In genomic region chr1:62198781-62199125, GRCh38 we compare ENCODE assay signal across 23 cellular contexts. TPM values are rescaled to one million over a fixed set of nuclear protein-coding genes. Genes with fewer than 3 reads are reported as not detected.
DNase-seq lines count a peak whose midpoint lies in the region; ATAC-seq and TF ChIP-seq lines count a peak whose summit lies in the region.
"Had no signal": no experiment of that assay in that cellular context is flagged by ENCODE, and none has a peak within 500 bp of the region (broad histone marks: within the 10 kb centered on the region; RNA-seq: fewer than 3 reads in every experiment).

No MANE protein-coding gene starts in this region.

- no peak overlapping the region for H3K4me3 ChIP-seq in right cardiac atrium (ENCODE audit: low read length)
- no peak overlapping the region for H3K4me3 ChIP-seq in left ventricle myocardium inferior
- no peak overlapping the region for H3K4me3 ChIP-seq in body of pancreas
- H3K4me3 ChIP-seq: spleen had no signal

- no peaks in the 10 kb centered on the region for H3K27me3 ChIP-seq in right cardiac atrium (ENCODE audit: control insufficient read depth, insufficient read depth)
- H3K27me3 ChIP-seq in left ventricle myocardium inferior (ENCODE audit: low read depth), result peaks cover 39% of the 10 kb centered on the region
- H3K27me3 ChIP-seq in body of pancreas, result peaks cover 4 to 7% of the 10 kb centered on the region in 2 donors

- intact Hi-C loops in right cardiac atrium (cut with DNase I) (no loop called here), left ventricle myocardium inferior (cut with micrococcal nuclease) (no loop called here), body of pancreas (cut with DNase I) (no loop called here)

- H3K36me3 ChIP-seq in left ventricle myocardium inferior (no peaks in the 10 kb centered on the region), body of pancreas (replicated peaks in 1 of 2; ENCODE audit: insufficient read depth in 1 of 2, low read depth in 2 of 2) (no peaks in the 10 kb centered on the region)
- H3K36me3 ChIP-seq: spleen had no signal

- peaks cover 0 to 11% of the 10 kb centered on the region in 2 donors for H3K36me3 Mint-ChIP-seq in activated naive CD4-positive, alpha-beta T cell treated with anti-CD3 and anti-CD28 coated beads, Interleukin-2, amount 50 U/mL, for 72 hours
- H3K36me3 Mint-ChIP-seq: CD4-positive, alpha-beta memory T cell had no signal

- H3K27ac ChIP-seq in right cardiac atrium (ENCODE audit: low read length), result no peak overlapping the region
- no peak overlapping the region for H3K27ac ChIP-seq in left ventricle myocardium inferior (replicated peaks)
- no peak overlapping the region for H3K27ac ChIP-seq in body of pancreas
- H3K27ac ChIP-seq: spleen had no signal

- TF ChIP-seq CTCF in left ventricle myocardium inferior (IDR thresholded peaks at IDR 0.05; ENCODE audit: borderline replicate concordance) (no peak), body of pancreas (IDR thresholded peaks at IDR 0.05) (no peak)

- DNase-seq in right cardiac atrium (no peak), left ventricle myocardium inferior (no peak), body of pancreas (peak; percentile 32 to 57 (median 45)), left kidney (ENCODE audit: low read depth, low spot score) (peak; percentile 24)
- no peak for DNase-seq in stimulated activated naive CD8-positive, alpha-beta T cell treated with anti-CD3 and anti-CD28 coated beads, Interleukin-15, amount 100 ng/mL, for 72 hours
- no peak for DNase-seq in activated CD4-positive, alpha-beta T cell treated with anti-CD3 and anti-CD28 coated beads, Interleukin-2, amount 50 U/mL, for 48 hours
- DNase-seq in activated naive CD4-positive, alpha-beta T cell treated with anti-CD3 and anti-CD28 coated beads, Interleukin-2, amount 50 U/mL, for 72 hours (ENCODE audit: low spot score in 2 of 2), result no peak
- DNase-seq: activated CD8-positive, alpha-beta memory T cell treated with anti-CD3 and anti-CD28 coated beads, Interleukin-2, amount 10 ng/mL, durations not matched to agents 7 days and 5 days; activated gamma-delta T cell; CD4-positive, alpha-beta memory T cell; central memory CD4-positive, alpha-beta T cell; Kasumi-1; NCI-H1694; NCI-H446; SHP77 treated with DMSO at 0.1 percent for 48 hours; spleen; stimulated activated naive B cell treated with anti-CD40 and anti-IgM and Interleukin-4, amounts not matched to agents 10 μg/mL and 1 μg/mL and 100 μg/mL, for 72 hours; T-helper 17 cell had no signal

- peaks cover 49% of the 10 kb centered on the region for H3K27me3 Mint-ChIP-seq in stimulated activated naive CD8-positive, alpha-beta T cell treated with anti-CD3 and anti-CD28 coated beads, Interleukin-15, amount 100 ng/mL, for 72 hours

- no peak overlapping the region for H3K4me3 Mint-ChIP-seq in stimulated activated naive CD8-positive, alpha-beta T cell treated with anti-CD3 and anti-CD28 coated beads, Interleukin-15, amount 100 ng/mL, for 72 hours
- H3K4me3 Mint-ChIP-seq: activated CD8-positive, alpha-beta memory T cell treated with anti-CD3 and anti-CD28 coated beads, Interleukin-2, amount 10 ng/mL, durations not matched to agents 7 days and 5 days; CD4-positive, alpha-beta memory T cell; stimulated activated naive B cell treated with anti-CD40 and anti-IgM and Interleukin-4, amounts not matched to agents 10 μg/mL and 1 μg/mL and 100 μg/mL, for 72 hours; T-helper 17 cell; type B pancreatic cell had no signal

- H3K4me1 ChIP-seq in right cardiac atrium (ENCODE audit: control insufficient read depth, insufficient read depth, low read length) (peaks cover 2% of the 10 kb centered on the region), left ventricle myocardium inferior (peaks cover 8% of the 10 kb centered on the region), body of pancreas (peaks cover 12% of the 10 kb centered on the region)

- H3K9me3 ChIP-seq in right cardiac atrium (ENCODE audit: control insufficient read depth, low read length), result no peaks in the 10 kb centered on the region
- H3K9me3 ChIP-seq in left ventricle myocardium inferior (replicated peaks), result no peaks in the 10 kb centered on the region
- no peaks in the 10 kb centered on the region for H3K9me3 ChIP-seq in body of pancreas
- H3K9me3 ChIP-seq: spleen had no signal

- WGBS in right cardiac atrium, result 8% methylated on average over 3 of the region's 3 CpGs
- WGBS in body of pancreas, 2 donors, result 3 to 16% methylated on average over 3 of the region's 3 CpGs

- H3K4me1 Mint-ChIP-seq in stimulated activated naive CD8-positive, alpha-beta T cell treated with anti-CD3 and anti-CD28 coated beads, Interleukin-15, amount 100 ng/mL, for 72 hours, result peaks cover 22% of the 10 kb centered on the region
- H3K4me1 Mint-ChIP-seq: activated CD8-positive, alpha-beta memory T cell treated with anti-CD3 and anti-CD28 coated beads, Interleukin-2, amount 10 ng/mL, durations not matched to agents 7 days and 5 days had no signal

- peaks cover 0 to 5% of the 10 kb centered on the region in 2 donors for H3K9me3 Mint-ChIP-seq in stimulated activated naive CD8-positive, alpha-beta T cell treated with anti-CD3 and anti-CD28 coated beads, Interleukin-15, amount 100 ng/mL, for 72 hours
- H3K9me3 Mint-ChIP-seq in activated naive CD4-positive, alpha-beta T cell treated with anti-CD3 and anti-CD28 coated beads, Interleukin-2, amount 50 U/mL, for 72 hours, result no peaks in the 10 kb centered on the region

- TF ChIP-seq POLR2A in body of pancreas (IDR thresholded peaks at IDR 0.05), result no peak

- ATAC-seq in right cardiac atrium (peak; percentile 29 to 47), body of pancreas (peak; percentile 82), GM21447 (IDR thresholded peaks at IDR 0.05; ENCODE audit: unreplicated experiment) (no peak)
- ATAC-seq in stimulated activated naive CD8-positive, alpha-beta T cell treated with anti-CD3 and anti-CD28 coated beads, Interleukin-15, amount 100 ng/mL, for 72 hours, result no peak
- ATAC-seq in activated naive CD4-positive, alpha-beta T cell treated with anti-CD3 and anti-CD28 coated beads, Interleukin-2, amount 50 U/mL, for 72 hours, result no peak
- ATAC-seq: activated CD4-positive, CD25-positive, alpha-beta regulatory T cell treated with anti-CD3 and anti-CD28 coated beads, Interleukin-2, amount 50 U/mL, for 24 hours; activated CD8-positive, alpha-beta memory T cell treated with anti-CD3 and anti-CD28 coated beads, Interleukin-2, amount 10 ng/mL, durations not matched to agents 7 days and 5 days; stimulated activated naive B cell treated with anti-CD40 and anti-IgM and Interleukin-4, amounts not matched to agents 10 μg/mL and 1 μg/mL and 100 μg/mL, for 72 hours; T-helper 17 cell had no signal

- H3K27ac Mint-ChIP-seq in stimulated activated naive CD8-positive, alpha-beta T cell treated with anti-CD3 and anti-CD28 coated beads, Interleukin-15, amount 100 ng/mL, for 72 hours, result no peak overlapping the region
- no peak overlapping the region for H3K27ac Mint-ChIP-seq in activated naive CD4-positive, alpha-beta T cell treated with anti-CD3 and anti-CD28 coated beads, Interleukin-2, amount 50 U/mL, for 72 hours
- H3K27ac Mint-ChIP-seq: activated CD8-positive, alpha-beta memory T cell treated with anti-CD3 and anti-CD28 coated beads, Interleukin-2, amount 10 ng/mL, durations not matched to agents 7 days and 5 days; CD4-positive, alpha-beta memory T cell; stimulated activated naive B cell treated with anti-CD40 and anti-IgM and Interleukin-4, amounts not matched to agents 10 μg/mL and 1 μg/mL and 100 μg/mL, for 72 hours; T-helper 17 cell; type B pancreatic cell had no signal

RNA-seq across cellular contexts. Expression of gene L1TD1, which starts 4.1 kb away (rescaled TPM):
- under 1 TPM in 2 of 4 donors, not detected in 2; 0.09 to 0.11 TPM for total RNA-seq in right cardiac atrium
- polyA plus RNA-seq in right cardiac atrium, result 0.05 TPM
- 0.08 TPM for total RNA-seq in left ventricle myocardium inferior
- total RNA-seq in body of pancreas, result under 1 TPM in 1 of 2 donors, not detected in 1; 0.52 TPM
- under 1 TPM; 0.05 to 0.08 TPM for total RNA-seq in activated naive CD4-positive, alpha-beta T cell treated with anti-CD3 and anti-CD28 coated beads, Interleukin-2, amount 50 U/mL, for 72 hours
- total RNA-seq: activated CD8-positive, alpha-beta memory T cell treated with anti-CD3 and anti-CD28 coated beads, Interleukin-2, amount 10 ng/mL, durations not matched to agents 7 days and 5 days; CD4-positive, alpha-beta memory T cell; glomerular endothelial cell; osteocyte; T-helper 17 cell had no signal
- polyA plus RNA-seq: CD4-positive, alpha-beta memory T cell had no signal

Comparison
In these comparisons a context has a peak if more than half of its experiments do, and no peak if none do; other contexts are left out.
1. ATAC-seq: peak in right cardiac atrium (2 of 2) and body of pancreas (single experiment); none in stimulated activated naive CD8-positive, alpha-beta T cell treated with anti-CD3 and anti-CD28 coated beads, Interleukin-15, amount 100 ng/mL, for 72 hours (single experiment), GM21447 (single experiment) and activated naive CD4-positive, alpha-beta T cell treated with anti-CD3 and anti-CD28 coated beads, Interleukin-2, amount 50 U/mL, for 72 hours (0 of 2).
2. DNase-seq: peak in body of pancreas (4 of 4) and left kidney (single experiment); none in right cardiac atrium (0 of 3), left ventricle myocardium inferior (single experiment), stimulated activated naive CD8-positive, alpha-beta T cell treated with anti-CD3 and anti-CD28 coated beads, Interleukin-15, amount 100 ng/mL, for 72 hours (0 of 2), activated CD4-positive, alpha-beta T cell treated with anti-CD3 and anti-CD28 coated beads, Interleukin-2, amount 50 U/mL, for 48 hours (0 of 2) and activated naive CD4-positive, alpha-beta T cell treated with anti-CD3 and anti-CD28 coated beads, Interleukin-2, amount 50 U/mL, for 72 hours (0 of 2).